2 cellular contexts compared by ENCODE assay signal in genomic region chr9:126733005-126733404, GRCh38.
A peak's percentile ranks its signal among the peaks of the same experiment; 100 is the strongest.
TF ChIP-seq lines count a peak whose summit lies in the region.

No MANE protein-coding gene starts in this region.

TF ChIP-seq in HepG2, 621 proteins besides CTCF, POLR2A, EP300 and RAD21:
- TF ChIP-seq MIXL1 (CRISPR knock-in tag; IDR thresholded peaks at IDR 0.05): 0 out of 2 replicates have a peak, but pooled peaks have one; percentile 21
- TF ChIP-seq RCOR2 (CRISPR knock-in tag; IDR thresholded peaks at IDR 0.05): no peak
- peak; percentile 47; the same call in 1 of the 2 replicates for TF ChIP-seq HNF4G (IDR thresholded peaks at IDR 0.05; ENCODE audit: borderline replicate concordance, low read depth, low read length)
- TF ChIP-seq HNF4G (CRISPR knock-in tag; IDR thresholded peaks at IDR 0.05; ENCODE audit: borderline replicate concordance, low read depth): no peak
- TF ChIP-seq HMG20A (CRISPR knock-in tag; IDR thresholded peaks at IDR 0.05; ENCODE audit: borderline replicate concordance): 0 out of 2 replicates have a peak, but pooled peaks have one; percentile 29
- TF ChIP-seq KAT8 (CRISPR knock-in tag; IDR thresholded peaks at IDR 0.05): 0 out of 2 replicates have a peak, but pooled peaks have one; percentile 13
- no peak for TF ChIP-seq NAIF1 (CRISPR knock-in tag; IDR thresholded peaks at IDR 0.05; ENCODE audit: borderline replicate concordance)
- peak; percentile 75 for TF ChIP-seq HNF4A (CRISPR knock-in tag; IDR thresholded peaks at IDR 0.05)
- peak; percentile 74; the same call in 1 of the 2 replicates for TF ChIP-seq ZNF644 (CRISPR knock-in tag; IDR thresholded peaks at IDR 0.05; ENCODE audit: low read depth)
- TF ChIP-seq ZNF770 (CRISPR knock-in tag; IDR thresholded peaks at IDR 0.05): 0 out of 2 replicates have a peak, but pooled peaks have one; percentile 2
- no peak for TF ChIP-seq SOX13 (IDR thresholded peaks at IDR 0.05)
- TF ChIP-seq SOX13 (CRISPR knock-in tag; conservative IDR thresholded peaks at IDR 0.05 in 1 of 2, IDR thresholded peaks at IDR 0.05 in 1 of 2): peak in 1 of 2 experiments; percentile 28; a peak in 1 of 4 replicates
- 0 out of 2 replicates have a peak, but pooled peaks have one; percentile 22 for TF ChIP-seq HDAC2 (CRISPR knock-in tag; IDR thresholded peaks at IDR 0.05)
- TF ChIP-seq RXRB (CRISPR knock-in tag; IDR thresholded peaks at IDR 0.05; ENCODE audit: borderline replicate concordance): peak; percentile 26; the same call in 1 of the 2 replicates
- 0 out of 2 replicates have a peak, but pooled peaks have one; percentile 16 for TF ChIP-seq PAXIP1 (CRISPR knock-in tag; conservative IDR thresholded peaks at IDR 0.05)
- TF ChIP-seq TSC22D2 (CRISPR knock-in tag; IDR thresholded peaks at IDR 0.05; ENCODE audit: borderline replicate concordance): no peak
- 0 out of 2 replicates have a peak, but pooled peaks have one; percentile 28 for TF ChIP-seq ZNF878 (CRISPR knock-in tag; IDR thresholded peaks at IDR 0.05)
- no peak for TF ChIP-seq CHD4 (IDR thresholded peaks at IDR 0.05; ENCODE audit: borderline replicate concordance, low read length)
- TF ChIP-seq ARID5B (CRISPR knock-in tag; IDR thresholded peaks at IDR 0.05): peak; percentile 52; the same call in 1 of the 2 replicates
- TF ChIP-seq ZNF33B (CRISPR knock-in tag; IDR thresholded peaks at IDR 0.05): no peak
TF ChIP-seq in HepG2: peak in this region for 13.

TF ChIP-seq in H1, 55 proteins besides CTCF, POLR2A, EP300 and RAD21:
- TF ChIP-seq BACH1 (IDR thresholded peaks at IDR 0.05; ENCODE audit: low read length): no peak
- no peak for TF ChIP-seq SIN3A (conservative IDR thresholded peaks at IDR 0.05 in 1 of 2, IDR thresholded peaks at IDR 0.05 in 1 of 2; ENCODE audit: low read depth in 1 of 2, low read length in 2 of 2)
- no peak for TF ChIP-seq BCL11A (IDR thresholded peaks at IDR 0.05; ENCODE audit: low read depth in 2 of 2, low read length in 2 of 2)
- no peak for TF ChIP-seq CHD7 (IDR thresholded peaks at IDR 0.05; ENCODE audit: insufficient replicate concordance, low read length)
- no peak for TF ChIP-seq GTF2F1 (IDR thresholded peaks at IDR 0.05; ENCODE audit: borderline replicate concordance, low read depth, low read length)
- TF ChIP-seq FOSL1 (IDR thresholded peaks at IDR 0.05; ENCODE audit: insufficient read depth, low read depth, low read length): no peak
- no peak for TF ChIP-seq SIRT6 (IDR thresholded peaks at IDR 0.05; ENCODE audit: low read length)
- no peak for TF ChIP-seq RBBP5 (IDR thresholded peaks at IDR 0.05; ENCODE audit: borderline replicate concordance, low read depth, low read length)
